ENCODE assay signal across 25 cellular contexts in genomic region chr6:145277358-145278097, GRCh38.
"Had no signal": no experiment of that assay in that cellular context is flagged by ENCODE, and none has a peak within 500 bp of the region (broad histone marks: within the 10 kb centered on the region; RNA-seq: fewer than 3 reads in every experiment).

No MANE protein-coding gene starts in this region.

- H3K4me1 Mint-ChIP-seq: activated naive CD4-positive, alpha-beta T cell treated with anti-CD3 and anti-CD28 coated beads, Interleukin-2, amount 50 U/mL, for 24 hours had no signal

- H3K27me3 ChIP-seq: brain microvascular endothelial cell, left lung, pancreas, sigmoid colon, vagina had no signal

- H3K4me1 ChIP-seq: left lung, pancreas, vagina had no signal

- H3K36me3 Mint-ChIP-seq: activated naive CD4-positive, alpha-beta T cell treated with anti-CD3 and anti-CD28 coated beads, Interleukin-2, amount 50 U/mL, for 24 hours; natural killer cell treated with Interleukin-12 subunit alpha and Interleukin-12 subunit beta and Interleukin-15 and Interleukin-18, amount 100 ng/mL, for 72 hours; type B pancreatic cell had no signal

- H3K9me3 ChIP-seq: left lung, pancreas, sigmoid colon, thoracic aorta, vagina had no signal

- H3K9me3 Mint-ChIP-seq: activated naive CD4-positive, alpha-beta T cell treated with anti-CD3 and anti-CD28 coated beads, Interleukin-2, amount 50 U/mL, for 24 hours; T-helper 2 cell treated with Interferon-gamma antibody and Interleukin-4, amounts not matched to agents 5 μg/mL and 100 μg/mL, for 36 hours; type B pancreatic cell had no signal

- H3K4me3 Mint-ChIP-seq: activated CD8-positive, alpha-beta T cell treated with anti-CD3 and anti-CD28 coated beads, Interleukin-2, amount 10 ng/mL, durations not matched to agents 7 days and 5 days; activated naive CD4-positive, alpha-beta T cell treated with anti-CD3 and anti-CD28 coated beads, Interleukin-2, amount 50 U/mL, for 24 hours; natural killer cell treated with Interleukin-12 subunit alpha and Interleukin-12 subunit beta and Interleukin-15 and Interleukin-18, amount 100 ng/mL, for 72 hours; T-helper 2 cell treated with Interferon-gamma antibody and Interleukin-4, amounts not matched to agents 5 μg/mL and 100 μg/mL, for 36 hours; type B pancreatic cell had no signal

- H3K27me3 Mint-ChIP-seq: natural killer cell treated with Interleukin-12 subunit alpha and Interleukin-12 subunit beta and Interleukin-15 and Interleukin-18, amount 100 ng/mL, for 72 hours had no signal

- DNase-seq: activated CD4-positive, alpha-beta T cell treated with anti-CD3 and anti-CD28 coated beads, Interleukin-2, amount 50 U/mL, for 1 hour; activated CD4-positive, CD25-positive, alpha-beta regulatory T cell treated with anti-CD3 and anti-CD28 coated beads, Interleukin-2, amount 50 U/mL, for 72 hours; activated CD8-positive, alpha-beta T cell treated with anti-CD3 and anti-CD28 coated beads, Interleukin-2, amount 10 ng/mL, durations not matched to agents 7 days and 5 days; activated gamma-delta T cell treated with Interleukin-2 at 50 U/mL for 16 hours; anterior cingulate cortex; brain microvascular endothelial cell; central memory CD4-positive, alpha-beta T cell; dermis blood vessel endothelial cell; effector CD8-positive, alpha-beta T cell; erythroblast; kidney; left lung; mammary epithelial cell; midbrain; pancreas; sigmoid colon; stimulated activated CD4-positive, alpha-beta T cell treated with anti-CD3 and anti-CD28 coated beads, Interleukin-2, amount 100 ng/mL, for 48 hours; stimulated activated naive CD4-positive, alpha-beta T cell; WERI-Rb-1 had no signal

- H3K36me3 ChIP-seq: brain microvascular endothelial cell, left lung, pancreas, sigmoid colon, thoracic aorta, vagina, WERI-Rb-1 had no signal

- H3K27ac ChIP-seq: brain microvascular endothelial cell, left lung, pancreas, sigmoid colon, thoracic aorta, vagina, WERI-Rb-1 had no signal

- H3K4me3 ChIP-seq: left lung, pancreas, sigmoid colon, thoracic aorta, vagina had no signal

- H3K27ac Mint-ChIP-seq: activated CD8-positive, alpha-beta T cell treated with anti-CD3 and anti-CD28 coated beads, Interleukin-2, amount 10 ng/mL, durations not matched to agents 7 days and 5 days; activated naive CD4-positive, alpha-beta T cell treated with anti-CD3 and anti-CD28 coated beads, Interleukin-2, amount 50 U/mL, for 24 hours; natural killer cell treated with Interleukin-12 subunit alpha and Interleukin-12 subunit beta and Interleukin-15 and Interleukin-18, amount 100 ng/mL, for 72 hours; T-helper 2 cell treated with Interferon-gamma antibody and Interleukin-4, amounts not matched to agents 5 μg/mL and 100 μg/mL, for 36 hours; type B pancreatic cell had no signal

- ATAC-seq: activated CD8-positive, alpha-beta T cell treated with anti-CD3 and anti-CD28 coated beads, Interleukin-2, amount 10 ng/mL, durations not matched to agents 7 days and 5 days; left lung; natural killer cell treated with Interleukin-12 subunit alpha and Interleukin-12 subunit beta and Interleukin-15 and Interleukin-18, amount 100 ng/mL, for 72 hours; pancreas had no signal
